Comparison of ENCODE assay signal across 8 cellular contexts in genomic region chr7:107147464-107148214, GRCh38. TPM values are rescaled to one million over a fixed set of nuclear protein-coding genes. Genes with fewer than 3 reads are reported as not detected.
DNase-seq lines count a peak whose midpoint lies in the region; FAIRE-seq and TF ChIP-seq lines count a peak whose summit lies in the region.

No MANE protein-coding gene starts in this region.

- CTCF ChIA-PET in activated CD4-positive, alpha-beta memory T cell treated with anti-CD3 and anti-CD28 coated beads, Interleukin-2, amount 10 ng/mL, durations not matched to agents 7 days and 5 days (lab: Charles Lee): interaction anchor here (0.6 to 6.3 kb wide), 18 partner anchors 9 to 596 kb away, joined by 3 to 45 read pairs (median 4); partner anchors contain the start of gene HBP1

- peak; percentile 89 for FAIRE-seq in A204.1 (lab: Jason Lieb, UNC)

- H3F3A ChIP-seq in DOHH2 (ENCODE audit: control insufficient read depth, insufficient read depth): peaks cover 37% of the 10 kb centered on the region

- peak; percentile 95 for TF ChIP-seq CTCF in DOHH2 (IDR thresholded peaks at IDR 0.05; ENCODE audit: low read depth, low read length, poor library complexity, severe bottlenecking)

- H3K9me2 ChIP-seq in DOHH2 (replicated peaks; ENCODE audit: control insufficient read depth, low read length): no peaks in the 10 kb centered on the region
- no peaks in the 10 kb centered on the region for H3K9me2 ChIP-seq in Karpas-422 (replicated peaks; ENCODE audit: insufficient read depth, low read length)

- H3K27me3 Mint-ChIP-seq in activated CD4-positive, alpha-beta memory T cell treated with anti-CD3 and anti-CD28 coated beads, Interleukin-2, amount 10 ng/mL, durations not matched to agents 7 days and 5 days: no peaks in the 10 kb centered on the region

- no peak overlapping the region for H3K4me3 Mint-ChIP-seq in activated CD4-positive, alpha-beta memory T cell treated with anti-CD3 and anti-CD28 coated beads, Interleukin-2, amount 10 ng/mL, durations not matched to agents 7 days and 5 days

- peak overlapping the region; percentile 73 for H3K4me2 ChIP-seq in DOHH2 (ENCODE audit: low read length)
- H3K4me2 ChIP-seq in Karpas-422 (ENCODE audit: low read depth, low read length, poor library complexity, severe bottlenecking): peak overlapping the region; percentile 33

- H3K4me1 Mint-ChIP-seq in activated CD4-positive, alpha-beta memory T cell treated with anti-CD3 and anti-CD28 coated beads, Interleukin-2, amount 10 ng/mL, durations not matched to agents 7 days and 5 days: peaks cover 2% of the 10 kb centered on the region

- H3K9ac ChIP-seq in Karpas-422 (ENCODE audit: low read length): no peak overlapping the region

- H3K79me2 ChIP-seq in DOHH2 (ENCODE audit: control insufficient read depth, low read length) (peaks cover 14% of the 10 kb centered on the region), Karpas-422 (ENCODE audit: low read length) (no peaks in the 10 kb centered on the region)

- H3K27ac Mint-ChIP-seq in activated CD4-positive, alpha-beta memory T cell treated with anti-CD3 and anti-CD28 coated beads, Interleukin-2, amount 10 ng/mL, durations not matched to agents 7 days and 5 days: no peak overlapping the region

- no peak overlapping the region for H2AFZ ChIP-seq in Karpas-422 (ENCODE audit: low read length)

- H4K20me1 ChIP-seq in DOHH2 (ENCODE audit: control insufficient read depth, insufficient read depth, low read depth, low read length) (no peaks in the 10 kb centered on the region), Karpas-422 (ENCODE audit: insufficient read depth, low read depth, low read length) (no peaks in the 10 kb centered on the region)

- H3K27ac ChIP-seq in DOHH2 (ENCODE audit: low read depth, low read length): peak overlapping the region; percentile 86
- no peak overlapping the region for H3K27ac ChIP-seq in Karpas-422 (ENCODE audit: low read length)

- POLR2A ChIA-PET in activated CD4-positive, alpha-beta memory T cell treated with anti-CD3 and anti-CD28 coated beads, Interleukin-2, amount 10 ng/mL, durations not matched to agents 7 days and 5 days (lab: Charles Lee): interaction anchor here (0.6 to 2.7 kb wide), 3 partner anchors 9 to 411 kb away, joined by 3 to 9 read pairs (median 3); partner anchors contain the start of gene HBP1

- H3K9me3 ChIP-seq in DOHH2 (ENCODE audit: control insufficient read depth, insufficient read depth, low read length) (no peaks in the 10 kb centered on the region), Karpas-422 (ENCODE audit: low read length) (no peaks in the 10 kb centered on the region)

- no peaks in the 10 kb centered on the region for H3K9me3 Mint-ChIP-seq in activated CD4-positive, alpha-beta memory T cell treated with anti-CD3 and anti-CD28 coated beads, Interleukin-2, amount 10 ng/mL, durations not matched to agents 7 days and 5 days

- DNase-seq in Karpas-422: peak; percentile 72
- DNase-seq in activated CD4-positive, alpha-beta memory T cell treated with anti-CD3 and anti-CD28 coated beads, Interleukin-2, amount 10 ng/mL, durations not matched to agents 7 days and 5 days: peak; percentile 37
- peak; percentile 34 for DNase-seq in germinal center (ENCODE audit: low spot score)
- peak; percentile 39 for DNase-seq in putamen (ENCODE audit: low spot score)
- DNase-seq in NK-92 treated with Interleukin-12 subunit alpha and Interleukin-12 subunit beta, amount 100 ng/mL, for 24 hours (lab: John Stamatoyannopoulos, UW): no peak
- no peak for DNase-seq in NCI-H2171 treated with DMSO at 0.1 percent for 48 hours (lab: John Stamatoyannopoulos, UW)

- no peaks in the 10 kb centered on the region for H3K36me3 Mint-ChIP-seq in activated CD4-positive, alpha-beta memory T cell treated with anti-CD3 and anti-CD28 coated beads, Interleukin-2, amount 10 ng/mL, durations not matched to agents 7 days and 5 days (ENCODE audit: low read depth)

- H3K36me3 ChIP-seq in DOHH2 (ENCODE audit: control insufficient read depth, low read length) (peaks cover 50% of the 10 kb centered on the region), Karpas-422 (ENCODE audit: insufficient read depth, low read length) (no peaks in the 10 kb centered on the region)

- H3K27me3 ChIP-seq in DOHH2 (ENCODE audit: control insufficient read depth, low read length): no peaks in the 10 kb centered on the region
- H3K27me3 ChIP-seq in Karpas-422 (ENCODE audit: low read length): no peaks in the 10 kb centered on the region

- H3K4me1 ChIP-seq in DOHH2 (ENCODE audit: control insufficient read depth, low read length): peaks cover 78% of the 10 kb centered on the region
- H3K4me1 ChIP-seq in Karpas-422 (ENCODE audit: low read length): peaks cover 24% of the 10 kb centered on the region

- H3K4me3 ChIP-seq in DOHH2 (ENCODE audit: low read length) (peak overlapping the region; percentile 48), Karpas-422 (ENCODE audit: low read length) (peak overlapping the region; percentile 9; the same call in 1 of the 2 replicates)

RNA-seq across cellular contexts. Expression of gene HBP1, which starts 21.2 kb away (rescaled TPM):
- total RNA-seq in Karpas-422 (2014; rRNA removed; shearing (Covaris generic); ENCODE audit: low replicate concordance): 25.4 and 55.6 TPM in 2 replicates
- 10 to 100 TPM; 44.0 to 45.5 TPM for total RNA-seq in activated CD4-positive, alpha-beta memory T cell treated with anti-CD3 and anti-CD28 coated beads, Interleukin-2, amount 10 ng/mL, durations not matched to agents 7 days and 5 days

Comparison
In these comparisons a context has a peak if more than half of its experiments do, and no peak if none do; other contexts are left out.
1. DNase-seq: peak in Karpas-422 (single experiment), activated CD4-positive, alpha-beta memory T cell treated with anti-CD3 and anti-CD28 coated beads, Interleukin-2, amount 10 ng/mL, durations not matched to agents 7 days and 5 days (single experiment), germinal center (single experiment) and putamen (single experiment); none in NK-92 treated with Interleukin-12 subunit alpha and Interleukin-12 subunit beta, amount 100 ng/mL, for 24 hours (single experiment) and NCI-H2171 treated with DMSO at 0.1 percent for 48 hours (single experiment).